In genomic region chr12:52038447-52038846, GRCh38 we compare ENCODE assay signal across 1 cellular context.
TF ChIP-seq lines count a peak whose summit lies in the region.

No MANE protein-coding gene starts in this region.

TF ChIP-seq in SK-N-SH, 30 proteins besides CTCF, POLR2A, EP300 and RAD21 (continued from another document):
- TF ChIP-seq USF1 (IDR thresholded peaks at IDR 0.05; ENCODE audit: borderline replicate concordance, low read depth) (peak; percentile 34; the same call in 1 of the 2 replicates), NFIC (IDR thresholded peaks at IDR 0.05; ENCODE audit: borderline replicate concordance) (no peak)
